9 cellular contexts compared by ENCODE assay signal in the genomic region with DNA sequence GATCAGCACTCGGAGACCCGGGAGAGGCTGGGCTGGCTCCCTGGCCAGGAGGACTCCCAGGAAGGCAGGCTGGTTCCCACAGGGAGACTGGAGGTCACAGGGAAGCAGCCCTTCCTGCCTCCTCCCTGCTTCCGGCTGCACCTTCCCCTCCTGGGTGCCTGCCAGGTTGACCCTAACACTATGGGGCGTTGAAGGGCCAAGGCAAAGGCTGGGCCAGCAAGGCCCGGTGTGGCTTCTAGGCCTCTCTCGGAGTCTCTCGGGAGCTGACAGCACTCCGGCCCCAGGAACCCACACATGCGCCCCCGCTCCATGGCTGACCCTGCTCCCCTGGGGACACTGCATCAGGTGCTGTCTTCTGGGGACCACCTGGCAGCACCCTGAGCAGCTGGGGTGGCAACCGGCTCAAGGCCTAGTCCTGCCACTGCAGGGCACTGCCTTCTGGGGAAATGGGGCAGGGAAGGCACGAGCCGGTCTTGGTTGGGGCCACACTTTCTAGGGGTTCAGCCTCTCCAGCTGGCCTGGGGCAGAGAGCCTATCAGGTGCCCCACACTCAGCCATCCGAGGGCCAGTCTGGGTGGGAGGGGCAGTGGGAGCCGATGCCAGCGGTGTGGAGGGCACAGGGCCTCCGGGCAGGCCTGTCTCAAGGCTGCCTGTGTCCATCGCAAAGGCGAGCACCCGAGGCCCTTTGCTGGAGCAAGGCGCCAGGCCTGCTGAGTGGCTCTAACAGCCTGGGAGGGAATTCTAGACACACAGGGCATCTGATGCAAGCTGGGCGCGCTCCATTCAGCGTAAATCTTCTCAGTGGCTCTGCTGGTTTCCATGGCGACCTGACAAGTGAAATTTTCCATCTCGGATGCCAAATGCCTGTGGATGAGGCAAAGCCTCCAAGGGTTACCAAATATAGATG. TPM values are rescaled to one million over a fixed set of nuclear protein-coding genes. Genes with fewer than 3 reads are reported as not detected.
DNase-seq lines count a peak whose midpoint lies in the region; ATAC-seq and TF ChIP-seq lines count a peak whose summit lies in the region.
"Had no signal": no experiment of that assay in that cellular context is flagged by ENCODE, and none has a peak within 500 bp of the region (broad histone marks: within the 10 kb centered on the region; RNA-seq: fewer than 3 reads in every experiment).

No MANE protein-coding gene starts in this region.

- no peak overlapping the region for H3K27ac Mint-ChIP-seq in activated naive CD4-positive, alpha-beta T cell treated with anti-CD3 and anti-CD28 coated beads, Interleukin-2, amount 10 ng/mL, durations not matched to agents 7 days and 5 days

- H3K27me3 ChIP-seq in transverse colon, result no peaks in the 10 kb centered on the region

- no peaks in the 10 kb centered on the region for H3K9me3 Mint-ChIP-seq in activated naive CD4-positive, alpha-beta T cell treated with anti-CD3 and anti-CD28 coated beads, Interleukin-2, amount 10 ng/mL, durations not matched to agents 7 days and 5 days
- H3K9me3 Mint-ChIP-seq: stimulated activated naive CD8-positive, alpha-beta T cell treated with anti-CD3 and anti-CD28 coated beads, Interleukin-15, amount 100 ng/mL, for 72 hours had no signal

- peak; percentile 80 for DNase-seq in NCI-H2227 (lab: John Stamatoyannopoulos, UW; ENCODE audit: unreplicated experiment)
- DNase-seq in dermis microvascular lymphatic vessel endothelial cell (ENCODE audit: low read depth in 2 of 2), result peak; percentile 59 to 82
- peak; percentile 79 for DNase-seq in midbrain (lab: John Stamatoyannopoulos, UW)
- peak; percentile 69 for DNase-seq in transverse colon
- no peak for DNase-seq in NCI-H146 (lab: John Stamatoyannopoulos, UW)
- DNase-seq in DMS153 (lab: John Stamatoyannopoulos, UW), result no peak
- no peak for DNase-seq in activated naive CD4-positive, alpha-beta T cell treated with anti-CD3 and anti-CD28 coated beads, Interleukin-2, amount 10 ng/mL, durations not matched to agents 7 days and 5 days
- DNase-seq: stimulated activated naive CD8-positive, alpha-beta T cell treated with anti-CD3 and anti-CD28 coated beads, Interleukin-15, amount 100 ng/mL, for 72 hours had no signal

- CTCF ChIA-PET in activated naive CD4-positive, alpha-beta T cell treated with anti-CD3 and anti-CD28 coated beads, Interleukin-2, amount 10 ng/mL, durations not matched to agents 7 days and 5 days (lab: Charles Lee), result no interaction called here

- H3K27me3 Mint-ChIP-seq in activated naive CD4-positive, alpha-beta T cell treated with anti-CD3 and anti-CD28 coated beads, Interleukin-2, amount 10 ng/mL, durations not matched to agents 7 days and 5 days, result peaks cover 14% of the 10 kb centered on the region
- H3K27me3 Mint-ChIP-seq: stimulated activated naive CD8-positive, alpha-beta T cell treated with anti-CD3 and anti-CD28 coated beads, Interleukin-15, amount 100 ng/mL, for 72 hours had no signal

- no peak for TF ChIP-seq EP300 in transverse colon (IDR thresholded peaks at IDR 0.05; ENCODE audit: low read depth)

- WGBS in transverse colon (ENCODE audit: low coverage in 1 of 2), 2 donors, result 79% methylated on average over 16 of the region's 26 CpGs; no CpG with 5 or more reads in 1 of the 2 donors

- intact Hi-C loops in transverse colon (cut with DNase I; ENCODE audit: low total_unique reads), result no loop called here

- H3K9me3 ChIP-seq in transverse colon, result no peaks in the 10 kb centered on the region

- ATAC-seq in GM18861 (IDR thresholded peaks at IDR 0.05; ENCODE audit: unreplicated experiment), result no peak
- ATAC-seq: stimulated activated naive CD8-positive, alpha-beta T cell treated with anti-CD3 and anti-CD28 coated beads, Interleukin-15, amount 100 ng/mL, for 72 hours had no signal

- no peak overlapping the region for H3K4me3 Mint-ChIP-seq in activated naive CD4-positive, alpha-beta T cell treated with anti-CD3 and anti-CD28 coated beads, Interleukin-2, amount 10 ng/mL, durations not matched to agents 7 days and 5 days
- H3K4me3 Mint-ChIP-seq: stimulated activated naive CD8-positive, alpha-beta T cell treated with anti-CD3 and anti-CD28 coated beads, Interleukin-15, amount 100 ng/mL, for 72 hours had no signal

- in situ Hi-C loops in transverse colon (cut with MboI; ENCODE audit: low pct_ligation_motif_present in 1 of 4, low pct_unique_long_range_greater_than_20kb in 1 of 4, low sequenced_read_pairs in 3 of 4), result no loop called here

- no peak for TF ChIP-seq CTCF in transverse colon (IDR thresholded peaks at IDR 0.05)

- no peak for TF ChIP-seq POLR2A in transverse colon (IDR thresholded peaks at IDR 0.05)

- H3K36me3 Mint-ChIP-seq in activated naive CD4-positive, alpha-beta T cell treated with anti-CD3 and anti-CD28 coated beads, Interleukin-2, amount 10 ng/mL, durations not matched to agents 7 days and 5 days, result peaks cover 8% of the 10 kb centered on the region

- H3K27ac ChIP-seq in transverse colon, result peak overlapping the region; percentile 87 to 95 (median 91)

- H3K36me3 ChIP-seq in transverse colon, result no peaks in the 10 kb centered on the region

- H3K4me1 Mint-ChIP-seq in activated naive CD4-positive, alpha-beta T cell treated with anti-CD3 and anti-CD28 coated beads, Interleukin-2, amount 10 ng/mL, durations not matched to agents 7 days and 5 days, result peaks cover 39% of the 10 kb centered on the region

- peaks cover 76 to 98% (median 94%) of the 10 kb centered on the region in 4 donors for H3K4me1 ChIP-seq in transverse colon

- H3K4me3 ChIP-seq in transverse colon, result no peak overlapping the region

RNA-seq across cellular contexts. Expression of a gene that starts 5.6 kb away (rescaled TPM):
- total RNA-seq in dermis microvascular lymphatic vessel endothelial cell (9.9 and 18.7 TPM in 2 replicates), transverse colon (100 to 1,000 TPM in 1 of 4 donors, 10 to 100 TPM in 3; 13.9 to 149 (median 33.8) TPM)

RNA-seq across cellular contexts. Expression of a gene that starts 45.1 kb away (rescaled TPM):
- total RNA-seq in dermis microvascular lymphatic vessel endothelial cell (4.9 and 6.7 TPM in 2 replicates), transverse colon (1 to 10 TPM in 2 of 4 donors, not detected in 2; 1.1 to 1.4 TPM)

Comparison
In these comparisons a context has a peak if more than half of its experiments do, and no peak if none do; other contexts are left out.
1. DNase-seq: peak in NCI-H2227 (single experiment), dermis microvascular lymphatic vessel endothelial cell (2 of 2), midbrain (single experiment) and transverse colon (single experiment); none in NCI-H146 (single experiment), DMS153 (single experiment) and activated naive CD4-positive, alpha-beta T cell treated with anti-CD3 and anti-CD28 coated beads, Interleukin-2, amount 10 ng/mL, durations not matched to agents 7 days and 5 days (single experiment).